ENCODE assay signal across 18 cellular contexts in the genomic region with DNA sequence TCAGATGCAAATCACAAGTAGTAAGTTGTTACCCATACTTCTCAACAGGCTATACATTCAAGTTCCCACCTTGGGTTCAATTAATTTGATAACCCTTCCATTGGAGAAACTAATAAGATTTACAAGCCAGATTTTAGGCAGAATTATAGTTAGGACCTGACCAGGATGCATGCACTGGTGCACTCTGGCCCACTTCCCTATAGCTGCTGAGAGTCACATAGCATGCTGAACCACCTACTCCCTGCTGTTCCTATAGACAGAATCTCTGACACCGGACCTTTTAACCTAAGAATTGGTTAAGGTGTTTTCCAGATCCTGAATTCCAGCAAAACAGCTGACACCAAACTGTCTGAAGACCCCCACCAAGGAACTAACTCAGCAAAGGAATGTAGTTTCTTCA. TPM values are rescaled to one million over a fixed set of nuclear protein-coding genes. Genes with fewer than 3 reads are reported as not detected.
DNase-seq lines count a peak whose midpoint lies in the region; ATAC-seq and TF ChIP-seq lines count a peak whose summit lies in the region.
"Had no signal": no experiment of that assay in that cellular context is flagged by ENCODE, and none has a peak within 500 bp of the region (broad histone marks: within the 10 kb centered on the region; RNA-seq: fewer than 3 reads in every experiment).

No MANE protein-coding gene starts in this region.

- H3K4me1 ChIP-seq in osteoblast (ENCODE audit: insufficient read depth, low read length) = no peaks in the 10 kb centered on the region
- H3K4me1 ChIP-seq: BE2C had no signal

- no peak overlapping the region for H3K4me3 Mint-ChIP-seq in activated T-cell treated with anti-CD3 and anti-CD28 coated beads, Interleukin-2, amount 50 U/mL, for 72 hours
- H3K4me3 Mint-ChIP-seq in activated B cell treated with CpG ODN at 0.5 μM for 24 hours = no peak overlapping the region
- H3K4me3 Mint-ChIP-seq: CD4-positive, alpha-beta memory T cell; H9 had no signal

- H2AFZ ChIP-seq in osteoblast (ENCODE audit: low read length) = no peak overlapping the region

- peaks cover 6% of the 10 kb centered on the region for H3K9me3 ChIP-seq in osteoblast (ENCODE audit: low read depth, low read length)
- H3K9me3 ChIP-seq: BE2C had no signal

- CTCF ChIA-PET in activated B cell treated with CpG ODN at 0.5 μM for 24 hours (lab: Charles Lee) = interaction anchor here (1.5 kb wide), 1 partner anchor 113 kb away, joined by 3 read pairs; no protein-coding TSS in a partner anchor

- peaks cover 8 to 33% of the 10 kb centered on the region in 2 donors for H3K36me3 Mint-ChIP-seq in activated T-cell treated with anti-CD3 and anti-CD28 coated beads, Interleukin-2, amount 50 U/mL, for 72 hours (ENCODE audit: insufficient read depth in 2 of 2)
- H3K36me3 Mint-ChIP-seq in activated B cell treated with CpG ODN at 0.5 μM for 24 hours (ENCODE audit: low read depth) = peaks cover 30% of the 10 kb centered on the region

- TF ChIP-seq CTCF in activated B cell treated with CpG ODN at 0.5 μM for 24 hours (IDR thresholded peaks at IDR 0.05) = no peak
- no peak for TF ChIP-seq CTCF in osteoblast (IDR thresholded peaks at IDR 0.05; ENCODE audit: extremely low read depth, low read depth, low read length)

- no peak overlapping the region for H3K27ac ChIP-seq in osteoblast (ENCODE audit: low read depth, low read length)
- H3K27ac ChIP-seq: C4-2B had no signal

- H3K27me3 Mint-ChIP-seq in activated T-cell treated with anti-CD3 and anti-CD28 coated beads, Interleukin-2, amount 50 U/mL, for 72 hours (ENCODE audit: low read depth) = no peaks in the 10 kb centered on the region
- no peaks in the 10 kb centered on the region for H3K27me3 Mint-ChIP-seq in activated B cell treated with CpG ODN at 0.5 μM for 24 hours
- H3K27me3 Mint-ChIP-seq: CD4-positive, alpha-beta memory T cell; IgD-negative memory B cell had no signal

- H3K4me1 Mint-ChIP-seq in activated T-cell treated with anti-CD3 and anti-CD28 coated beads, Interleukin-2, amount 50 U/mL, for 72 hours (ENCODE audit: low read depth) = no peaks in the 10 kb centered on the region
- peaks cover 21% of the 10 kb centered on the region for H3K4me1 Mint-ChIP-seq in activated B cell treated with CpG ODN at 0.5 μM for 24 hours
- H3K4me1 Mint-ChIP-seq: H9 had no signal

- H3K27me3 ChIP-seq in osteoblast (ENCODE audit: insufficient read depth, low read length) = no peaks in the 10 kb centered on the region
- H3K27me3 ChIP-seq: BE2C had no signal

- DNase-seq in activated T-cell treated with anti-CD3 and anti-CD28 coated beads, Interleukin-2, amount 50 U/mL, for 72 hours = no peak
- DNase-seq in activated T-cell treated with anti-CD3 and anti-CD28 coated beads for 4 hours = no peak
- DNase-seq in activated B cell treated with CpG ODN at 0.5 μM for 24 hours = no peak
- peak; percentile 22 for DNase-seq in osteoblast (ENCODE audit: insufficient read length, low spot score, missing footprints)
- no peak for DNase-seq in DMS114 treated with DMSO at 0.1 percent for 48 hours (lab: John Stamatoyannopoulos, UW; ENCODE audit: unreplicated experiment)
- DNase-seq in RKO (ENCODE audit: low spot score) = no peak
- DNase-seq: 8988T; BE2C; CD4-positive, alpha-beta memory T cell; DMS153; DND-41; GDM1; GOT3; H9 had no signal

- H3K9me3 Mint-ChIP-seq in activated T-cell treated with anti-CD3 and anti-CD28 coated beads, Interleukin-2, amount 50 U/mL, for 72 hours = peaks cover 3 to 12% of the 10 kb centered on the region in 2 donors
- peaks cover 7% of the 10 kb centered on the region for H3K9me3 Mint-ChIP-seq in activated B cell treated with CpG ODN at 0.5 μM for 24 hours

- ATAC-seq in activated T-cell treated with anti-CD3 and anti-CD28 coated beads, Interleukin-2, amount 50 U/mL, for 72 hours (replicated peaks in 1 of 2) = no peak
- peak; percentile 86 for ATAC-seq in activated B cell treated with CpG ODN at 0.5 μM for 24 hours (ENCODE audit: low read depth)
- no peak for ATAC-seq in HG03045 (IDR thresholded peaks at IDR 0.05; ENCODE audit: unreplicated experiment)
- no peak for ATAC-seq in GM21786 (IDR thresholded peaks at IDR 0.05; ENCODE audit: unreplicated experiment)

- POLR2A ChIA-PET in activated B cell treated with CpG ODN at 0.5 μM for 24 hours (lab: Charles Lee) = interaction anchor here (0.6 kb wide), 1 partner anchor 26 kb away, joined by 3 read pairs; a partner anchor contains a TSS

- intact Hi-C loops in activated B cell treated with CpG ODN at 0.5 μM for 24 hours (cut with micrococcal nuclease) = no loop called here

- no peaks in the 10 kb centered on the region for H3K36me3 ChIP-seq in osteoblast (ENCODE audit: insufficient read depth, low read length)
- H3K36me3 ChIP-seq: BE2C had no signal

- peaks cover 3% of the 10 kb centered on the region for H4K20me1 ChIP-seq in osteoblast (ENCODE audit: insufficient read depth, low read length)

- H3K27ac Mint-ChIP-seq in activated T-cell treated with anti-CD3 and anti-CD28 coated beads, Interleukin-2, amount 50 U/mL, for 72 hours = peak overlapping the region; percentile 21
- H3K27ac Mint-ChIP-seq in activated B cell treated with CpG ODN at 0.5 μM for 24 hours = peak overlapping the region; percentile 27
- H3K27ac Mint-ChIP-seq: CD4-positive, alpha-beta memory T cell; H9 had no signal

- H3K79me2 ChIP-seq in osteoblast (ENCODE audit: insufficient read depth, low read length) = peaks cover 54% of the 10 kb centered on the region

- H3K4me2 ChIP-seq in osteoblast (ENCODE audit: insufficient read depth, low read length) = no peak overlapping the region

- H3K4me3 ChIP-seq in osteoblast (ENCODE audit: insufficient read depth, low read length) = no peak overlapping the region

RNA-seq across cellular contexts. Expression of a gene that starts 26.2 kb away (rescaled TPM):
- 10 to 100 TPM; 20.3 to 20.5 TPM for total RNA-seq in activated T-cell treated with anti-CD3 and anti-CD28 coated beads, Interleukin-2, amount 50 U/mL, for 72 hours
- 12.6 and 13.9 TPM in 2 replicates for total RNA-seq in activated B cell treated with CpG ODN at 0.5 μM for 24 hours
- total RNA-seq in osteoblast = 18.0 and 24.6 TPM in 2 replicates

RNA-seq across cellular contexts. Expression of a gene that starts 26.3 kb away (rescaled TPM):
- 10 to 100 TPM; 37.8 to 48.5 TPM for total RNA-seq in activated T-cell treated with anti-CD3 and anti-CD28 coated beads, Interleukin-2, amount 50 U/mL, for 72 hours
- total RNA-seq in activated B cell treated with CpG ODN at 0.5 μM for 24 hours (45.5 and 48.5 TPM in 2 replicates), osteoblast (35.7 and 35.8 TPM in 2 replicates)
